ENCODE assay signal across 39 cellular contexts in genomic region chr1:153152481-153152880, GRCh38. TPM values are rescaled to one million over a fixed set of nuclear protein-coding genes. Genes with fewer than 3 reads are reported as not detected.
"Had no signal": no experiment of that assay in that cellular context is flagged by ENCODE, and none has a peak within 500 bp of the region (broad histone marks: within the 10 kb centered on the region; RNA-seq: fewer than 3 reads in every experiment).

No MANE protein-coding gene starts in this region.

- DNase-seq: Karpas-422, Kasumi-1, KBM-7, KG1, MG63, MM.1S, MV-4-11, NCI-H1048, NCI-H1092, NCI-H1092 treated with DMSO at 0.1 percent for 48 hours, NCI-H1105, NCI-H1105 treated with DMSO at 0.1 percent for 48 hours, NCI-H1417, NCI-H1417 treated with DMSO at 0.1 percent for 48 hours, NCI-H1436, NCI-H1436 treated with DMSO at 0.1 percent for 48 hours, NCI-H146, NCI-H1694, NCI-H1694 treated with DMSO at 0.1 percent for 48 hours, NCI-H187, NCI-H187 treated with DMSO at 0.1 percent for 48 hours, NCI-H1930, NCI-H2029, NCI-H2029 treated with DMSO at 0.1 percent for 48 hours, NCI-H2081, NCI-H2081 treated with DMSO at 0.1 percent for 48 hours, NCI-H2107, NCI-H2171, NCI-H2171 treated with DMSO at 0.1 percent for 48 hours, NCI-H2227 treated with DMSO at 0.1 percent for 48 hours, NCI-H226, NCI-H345, NCI-H446, NCI-H446 treated with DMSO at 0.1 percent for 48 hours had no signal

- H3K4me3 ChIP-seq: MG63 had no signal

- H3K36me3 ChIP-seq: MG63 had no signal

- H3K27ac ChIP-seq: KMS-11 had no signal

- H3K4me2 ChIP-seq: KMS-11 had no signal

- H3K9ac ChIP-seq: KMS-11 had no signal

- H3K9me3 ChIP-seq: MG63 had no signal

RNA-seq across cellular contexts. Expression of gene SPRR2G, which starts 1.8 kb away (rescaled TPM):
- total RNA-seq: LHCN-M2, M059J, MCF 10A, NCI-H460 had no signal

RNA-seq across cellular contexts. Expression of gene SPRR2F, which starts 39.2 kb away (rescaled TPM):
- total RNA-seq: LHCN-M2, M059J, MCF 10A, NCI-H460 had no signal

RNA-seq across cellular contexts. Expression of gene LELP1, which starts 50.7 kb away (rescaled TPM):
- total RNA-seq: LHCN-M2, M059J, MCF 10A, NCI-H460 had no signal

RNA-seq across cellular contexts. Expression of gene SPRR2E, which starts 58.2 kb away (rescaled TPM):
- total RNA-seq: LHCN-M2, M059J, MCF 10A, NCI-H460 had no signal
